ENCODE assay signal across 35 cellular contexts in the genomic region with DNA sequence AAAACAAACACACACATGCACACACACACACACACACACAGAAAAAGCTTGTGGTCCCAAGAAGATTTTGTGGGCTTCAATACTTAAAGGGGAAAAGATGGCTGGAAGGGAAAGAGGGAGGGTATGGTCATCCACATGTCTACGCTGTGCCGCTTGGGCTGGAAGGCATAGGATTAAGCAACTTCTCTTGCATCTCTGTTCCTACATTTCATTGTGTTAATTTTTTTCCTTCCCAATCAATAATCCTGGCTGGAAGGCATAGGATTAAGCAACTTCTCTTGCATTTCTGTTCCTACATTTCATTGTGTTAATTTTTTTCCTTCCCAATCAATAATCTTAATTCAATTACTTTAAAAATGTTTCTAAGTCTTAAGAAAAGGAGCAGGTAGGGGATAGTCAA. TPM values are rescaled to one million over a fixed set of nuclear protein-coding genes. Genes with fewer than 3 reads are reported as not detected.
"Had no signal": no experiment of that assay in that cellular context is flagged by ENCODE, and none has a peak within 500 bp of the region (broad histone marks: within the 10 kb centered on the region; RNA-seq: fewer than 3 reads in every experiment).

No MANE protein-coding gene starts in this region.

- H3K79me2 ChIP-seq: parathyroid adenoma had no signal

- H3K9ac ChIP-seq: neural progenitor cell, parathyroid adenoma had no signal

- H3K4me3 ChIP-seq: neural progenitor cell, ovary, psoas muscle, skin epidermis, smooth muscle cell, spleen, suprapubic skin, testis, tibial artery, transverse colon, upper lobe of right lung, uterus had no signal

- H3K4me2 ChIP-seq: neural progenitor cell, smooth muscle cell had no signal

- H3K9me3 Mint-ChIP-seq: natural killer cell; nephron; neural progenitor cell; stimulated activated memory B cell treated with anti-CD40 and anti-IgM and Interleukin-4, amounts not matched to agents 10 μg/mL and 1 μg/mL and 100 μg/mL, for 72 hours; stimulated activated naive CD8-positive, alpha-beta T cell treated with anti-CD3 and anti-CD28 coated beads, Interleukin-15, amount 100 ng/mL, for 72 hours; type B pancreatic cell had no signal

- H3K36me3 Mint-ChIP-seq: natural killer cell; neural progenitor cell; stimulated activated memory B cell treated with anti-CD40 and anti-IgM and Interleukin-4, amounts not matched to agents 10 μg/mL and 1 μg/mL and 100 μg/mL, for 72 hours; type B pancreatic cell had no signal

- H3K9me3 ChIP-seq: ovary, psoas muscle, spleen, suprapubic skin, testis, tibial artery, transverse colon, upper lobe of right lung, uterus had no signal

- H3K27ac Mint-ChIP-seq: natural killer cell; nephron; neural progenitor cell; progenitor cell of endocrine pancreas; stimulated activated memory B cell treated with anti-CD40 and anti-IgM and Interleukin-4, amounts not matched to agents 10 μg/mL and 1 μg/mL and 100 μg/mL, for 72 hours; stimulated activated naive CD8-positive, alpha-beta T cell treated with anti-CD3 and anti-CD28 coated beads, Interleukin-15, amount 100 ng/mL, for 72 hours; type B pancreatic cell had no signal

- H3K27ac ChIP-seq: neural progenitor cell, ovary, parathyroid adenoma, psoas muscle, skin epidermis, spleen, suprapubic skin, testis, tibial artery, transverse colon, upper lobe of right lung, uterus had no signal

- H3K27me3 ChIP-seq: neural progenitor cell, ovary, testis, upper lobe of right lung, uterus had no signal

- ATAC-seq: natural killer cell; psoas muscle; right cardiac atrium; stimulated activated memory B cell treated with anti-CD40 and anti-IgM and Interleukin-4, amounts not matched to agents 10 μg/mL and 1 μg/mL and 100 μg/mL, for 72 hours; stimulated activated naive CD8-positive, alpha-beta T cell treated with anti-CD3 and anti-CD28 coated beads, Interleukin-15, amount 100 ng/mL, for 72 hours; stimulated activated naive CD8-positive, alpha-beta T cell treated with anti-CD3 and anti-CD28 coated beads, Interleukin-15, Interleukin-2, amounts not matched to agents 100 U/mL and 50 U/mL, for 24 hours; upper lobe of right lung had no signal

- DNase-seq: natural killer cell; occipital lobe; ovary; posterior cingulate gyrus; psoas muscle; right cardiac atrium; spleen; stimulated activated CD4-positive, alpha-beta T cell treated with anti-CD3 and anti-CD28 coated beads, Interleukin-12 subunit alpha, Interleukin-12 subunit beta, amount 100 ng/mL, for 4 hours; stimulated activated CD4-positive, alpha-beta T cell treated with anti-CD3 and anti-CD28 coated beads, Interleukin-1b, Interleukin-23, amount 100 ng/mL, for 48 hours; stimulated activated CD4-positive, alpha-beta T cell treated with anti-CD3 and anti-CD28 coated beads, Interleukin-4, amount 100 ng/mL, for 1 hour; stimulated activated CD4-positive, alpha-beta T cell treated with anti-CD3 and anti-CD28 coated beads, Interleukin-4, amount 100 ng/mL, for 4 hours; stimulated activated CD8-positive, alpha-beta memory T cell treated with anti-CD3 and anti-CD28 coated beads, Interleukin-4, amount 100 ng/mL, for 48 hours; stimulated activated naive CD4-positive, alpha-beta T cell; stimulated activated naive CD8-positive, alpha-beta T cell treated with anti-CD3 and anti-CD28 coated beads, Interleukin-15, amount 100 ng/mL, for 72 hours; stimulated activated naive CD8-positive, alpha-beta T cell treated with anti-CD3 and anti-CD28 coated beads, Interleukin-15, Interleukin-2, amounts not matched to agents 100 U/mL and 50 U/mL, for 24 hours; substantia nigra; testis; tibial artery; transverse colon; upper lobe of right lung; uterus had no signal

- H3K36me3 ChIP-seq: neural progenitor cell, ovary, spleen, suprapubic skin, tibial artery, transverse colon, upper lobe of right lung, uterus had no signal

- H2AFZ ChIP-seq: parathyroid adenoma had no signal

- H3K4me1 ChIP-seq: neural progenitor cell, parathyroid adenoma, psoas muscle, spleen, suprapubic skin, tibial artery, transverse colon, upper lobe of right lung, uterus had no signal

- H3K4me1 Mint-ChIP-seq: natural killer cell; nephron; neural progenitor cell; stimulated activated memory B cell treated with anti-CD40 and anti-IgM and Interleukin-4, amounts not matched to agents 10 μg/mL and 1 μg/mL and 100 μg/mL, for 72 hours; stimulated activated naive CD8-positive, alpha-beta T cell treated with anti-CD3 and anti-CD28 coated beads, Interleukin-15, amount 100 ng/mL, for 72 hours had no signal

- H3K4me3 Mint-ChIP-seq: natural killer cell; nephron; neural progenitor cell; stimulated activated memory B cell treated with anti-CD40 and anti-IgM and Interleukin-4, amounts not matched to agents 10 μg/mL and 1 μg/mL and 100 μg/mL, for 72 hours; stimulated activated naive CD8-positive, alpha-beta T cell treated with anti-CD3 and anti-CD28 coated beads, Interleukin-15, amount 100 ng/mL, for 72 hours; type B pancreatic cell had no signal

RNA-seq across cellular contexts. Expression of gene C10orf120, which starts 30.6 kb away (rescaled TPM):
- total RNA-seq: natural killer cell, occipital lobe, osteoblast, ovary, progenitor cell of endocrine pancreas, psoas muscle, renal cortical epithelial cell, right cardiac atrium, sciatic nerve, smooth muscle cell, spleen, suprapubic skin, transverse colon, upper lobe of right lung, urinary bladder, uterus had no signal
- polyA plus RNA-seq: neural cell, ovary, psoas muscle, right cardiac atrium, smooth muscle cell, spleen, urinary bladder had no signal
